In the genomic region with DNA sequence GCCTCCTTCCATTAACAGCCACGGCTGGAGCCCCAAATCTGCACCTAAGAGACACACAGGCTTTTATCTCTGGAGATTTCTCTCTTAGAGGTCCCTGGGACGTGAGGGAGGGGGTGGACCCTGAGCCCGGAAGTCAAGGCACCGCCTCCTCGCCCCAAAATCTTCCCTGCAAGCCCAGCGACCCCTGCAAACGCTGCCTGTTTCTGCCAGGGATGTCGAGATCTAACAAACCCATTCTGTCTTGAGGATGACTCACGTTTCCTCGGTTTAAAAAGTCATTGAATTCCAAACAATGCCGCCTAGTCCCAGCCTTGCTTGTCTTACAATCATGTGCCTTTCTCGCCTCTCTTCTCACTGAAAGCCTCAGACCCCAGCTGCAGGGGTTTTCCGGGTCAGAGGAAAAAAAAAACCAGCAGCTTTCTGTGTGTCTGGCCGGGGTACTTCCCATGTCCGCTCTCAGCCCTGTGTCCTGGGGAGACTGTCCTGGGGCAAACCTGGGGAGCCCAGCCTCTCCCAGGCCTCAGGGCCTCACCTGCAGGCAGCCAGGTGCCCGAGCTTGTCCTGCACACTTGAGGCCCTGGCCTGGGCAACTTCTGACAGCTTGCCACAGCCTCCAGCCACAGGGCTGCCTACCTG, we compare ENCODE assay signal across 7 cellular contexts. TPM values are rescaled to one million over a fixed set of nuclear protein-coding genes. Genes with fewer than 3 reads are reported as not detected.
DNase-seq lines count a peak whose midpoint lies in the region; ATAC-seq and TF ChIP-seq lines count a peak whose summit lies in the region.

No MANE protein-coding gene starts in this region.

- DNase-seq in GM20000 (ENCODE audit: low spot score) (peak; percentile 66), SK-MEL-5 (ENCODE audit: low read depth, low spot score) (peak; percentile 75), endothelial cell (ENCODE audit: low spot score) (peak; percentile 27)

- in situ Hi-C loops in SK-MEL-5 (cut with HindIII; ENCODE audit: low pct_unique_long_range_greater_than_20kb, low sequenced_read_pairs): no loop called here

- H3K36me3 ChIP-seq in mucosa of stomach (ENCODE audit: control insufficient read depth, insufficient read depth, low read length): peaks cover 12% of the 10 kb centered on the region

- H3K9ac ChIP-seq in mucosa of stomach (ENCODE audit: low read length): peak overlapping the region; percentile 31

- peaks cover 21% of the 10 kb centered on the region for H3K4me1 Mint-ChIP-seq in endothelial cell (ENCODE audit: unreplicated experiment)

- peaks cover 45% of the 10 kb centered on the region for H3K4me1 ChIP-seq in mucosa of stomach (ENCODE audit: control insufficient read depth, insufficient read depth, low read length)

- H3K4me3 ChIP-seq in mucosa of stomach (ENCODE audit: low read length): no peak overlapping the region

- no peak for ATAC-seq in HG03175 (IDR thresholded peaks at IDR 0.05; ENCODE audit: unreplicated experiment)
- no peak for ATAC-seq in HG02571 (IDR thresholded peaks at IDR 0.05; ENCODE audit: unreplicated experiment)
- ATAC-seq in GM18505 (IDR thresholded peaks at IDR 0.05; ENCODE audit: unreplicated experiment): no peak

- H3K9me3 Mint-ChIP-seq in endothelial cell (ENCODE audit: unreplicated experiment): no peaks in the 10 kb centered on the region

- TF ChIP-seq POLR2A in GM18505 (IDR thresholded peaks at IDR 0.05; ENCODE audit: borderline replicate concordance, extremely low read depth, insufficient read depth, insufficient read length): no peak

- H3K36me3 Mint-ChIP-seq in endothelial cell (ENCODE audit: low read depth, unreplicated experiment): peaks cover 5% of the 10 kb centered on the region

- TF ChIP-seq CTCF in GM20000 (IDR thresholded peaks at IDR 0.05; ENCODE audit: extremely low read depth, missing control alignments): no peak
- no peak for TF ChIP-seq CTCF in endothelial cell (IDR thresholded peaks at IDR 0.05; ENCODE audit: unreplicated experiment)

- H3K27me3 ChIP-seq in mucosa of stomach (ENCODE audit: control insufficient read depth, insufficient read depth, low read length): no peaks in the 10 kb centered on the region

- peaks cover 2% of the 10 kb centered on the region for H3K27me3 Mint-ChIP-seq in endothelial cell (ENCODE audit: unreplicated experiment)

- H3K9me3 ChIP-seq in mucosa of stomach (ENCODE audit: control insufficient read depth, low read length): no peaks in the 10 kb centered on the region

- H3K27ac Mint-ChIP-seq in endothelial cell (ENCODE audit: unreplicated experiment): peak overlapping the region; percentile 95

- H3K4me3 Mint-ChIP-seq in endothelial cell (ENCODE audit: unreplicated experiment): no peak overlapping the region

RNA-seq across cellular contexts. Expression of a gene that starts 15.4 kb away (rescaled TPM):
- total RNA-seq in SK-MEL-5 (2014; rRNA removed; shearing (Covaris generic)): 52.3 and 55.7 TPM in 2 replicates
- polyA plus RNA-seq in SK-MEL-5 (2015; cell fraction: cytosol; rRNA removed): 48.4 and 49.3 TPM in 2 replicates
- polyA plus RNA-seq in SK-MEL-5 (2015; cell fraction: nucleus; rRNA removed): 12.1 and 12.9 TPM in 2 replicates
- total RNA-seq in endothelial cell (ENCODE audit: unreplicated experiment): 46.7 TPM

RNA-seq across cellular contexts. Expression of a gene that starts 24.1 kb away (rescaled TPM):
- total RNA-seq in SK-MEL-5 (2014; rRNA removed; shearing (Covaris generic)): 0.13 and 0.32 TPM in 2 replicates
- polyA plus RNA-seq in SK-MEL-5 (2015; cell fraction: cytosol; rRNA removed): 0.53 and 0.54 TPM in 2 replicates
- polyA plus RNA-seq in SK-MEL-5 (2015; cell fraction: nucleus; rRNA removed): 0.16 and 0.91 TPM in 2 replicates
- total RNA-seq in endothelial cell (ENCODE audit: unreplicated experiment): 3.3 TPM
